In the genomic region with DNA sequence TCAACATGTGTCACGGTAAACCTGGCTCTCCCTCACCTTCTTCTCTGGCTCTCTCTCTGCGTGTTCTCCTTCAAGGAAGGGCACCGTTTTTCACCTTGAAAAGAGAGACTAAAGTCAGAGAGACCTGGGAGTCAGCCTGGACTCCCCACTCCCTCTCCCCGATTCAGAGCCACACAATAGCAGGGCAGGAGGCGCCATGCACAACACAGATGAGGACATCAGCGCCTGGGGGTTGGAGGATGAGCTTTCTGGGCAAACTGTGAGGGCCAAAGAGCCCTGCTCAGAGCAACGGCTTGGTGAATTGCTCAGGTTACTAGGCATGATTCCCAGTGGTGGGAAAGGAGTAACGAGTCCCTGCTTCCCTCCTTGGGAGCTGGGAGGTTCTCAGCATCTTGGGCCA, we compare ENCODE assay signal across 23 cellular contexts.
"Had no signal": no experiment of that assay in that cellular context is flagged by ENCODE, and none has a peak within 500 bp of the region (broad histone marks: within the 10 kb centered on the region; RNA-seq: fewer than 3 reads in every experiment).

No MANE protein-coding gene starts in this region.

- H3K9me3 ChIP-seq: ascending aorta, breast epithelium, esophagus muscularis mucosa had no signal

- H3K27ac ChIP-seq: ascending aorta, breast epithelium, coronary artery, dorsolateral prefrontal cortex, esophagus muscularis mucosa, gastroesophageal sphincter had no signal

- H3K36me3 ChIP-seq: breast epithelium had no signal

- ATAC-seq: activated naive CD4-positive, alpha-beta T cell treated with anti-CD3 and anti-CD28 coated beads, Interleukin-2, amount 50 U/mL, for 72 hours; gastroesophageal sphincter had no signal

- DNase-seq: activated CD4-positive, alpha-beta memory T cell treated with anti-CD3 and anti-CD28 coated beads, Interleukin-2, amount 10 ng/mL, durations not matched to agents 7 days and 5 days; activated CD4-positive, alpha-beta T cell treated with anti-CD3 and anti-CD28 coated beads for 1 hour; activated CD4-positive, alpha-beta T cell treated with anti-CD3 and anti-CD28 coated beads for 4 hours; activated CD4-positive, alpha-beta T cell treated with anti-CD3 and anti-CD28 coated beads, Interleukin-2, amount 10 ng/mL, durations not matched to agents 7 days and 5 days; activated CD4-positive, alpha-beta T cell treated with anti-CD3 and anti-CD28 coated beads, Interleukin-2, amount 50 U/mL, for 4 hours; activated gamma-delta T cell; activated naive CD4-positive, alpha-beta T cell; activated naive CD4-positive, alpha-beta T cell treated with anti-CD3 and anti-CD28 coated beads, Interleukin-2, amount 10 ng/mL, durations not matched to agents 7 days and 5 days; activated naive CD8-positive, alpha-beta T cell treated with anti-CD3 and anti-CD28 coated beads, Interleukin-2, amount 10 ng/mL, durations not matched to agents 7 days and 5 days; activated T-cell treated with anti-CD3 and anti-CD28 coated beads, Interleukin-2, amount 50 U/mL, for 48 hours; dorsolateral prefrontal cortex; effector memory CD4-positive, alpha-beta T cell; endodermal cell; foreskin melanocyte; head of caudate nucleus; hippocampal formation; T-helper 2 cell had no signal

- H3K4me1 ChIP-seq: ascending aorta, breast epithelium, esophagus muscularis mucosa had no signal

- H3K27me3 ChIP-seq: ascending aorta, breast epithelium had no signal

- H3K4me3 ChIP-seq: ascending aorta, breast epithelium, coronary artery, dorsolateral prefrontal cortex, esophagus muscularis mucosa, gastroesophageal sphincter had no signal
